In genomic region chr14:101810897-101811620, GRCh38 we compare ENCODE assay signal across 8 cellular contexts. TPM values are rescaled to one million over a fixed set of nuclear protein-coding genes. Genes with fewer than 3 reads are reported as not detected.
DNase-seq lines count a peak whose midpoint lies in the region; ATAC-seq lines count a peak whose summit lies in the region.

No MANE protein-coding gene starts in this region.

- ATAC-seq in GM19395 (IDR thresholded peaks at IDR 0.05; ENCODE audit: unreplicated experiment), result no peak
- ATAC-seq in HG02759 (IDR thresholded peaks at IDR 0.05; ENCODE audit: unreplicated experiment), result no peak

- DNase-seq in H7 (no peak), SW480 (ENCODE audit: low spot score) (peak; percentile 27), fibroblast of peridontal ligament (ENCODE audit: extremely low read depth) (peak; percentile 27), putamen (ENCODE audit: low spot score) (no peak)
- DNase-seq in NK-92 treated with Interleukin-12 subunit alpha and Interleukin-12 subunit beta, amount 100 ng/mL, for 24 hours (lab: John Stamatoyannopoulos, UW), result no peak

- peaks cover 34 to 40% (median 35%) of the 10 kb centered on the region in 3 donors for H3K4me1 ChIP-seq in skeletal muscle tissue (ENCODE audit: control insufficient read depth in 3 of 3, insufficient read depth in 3 of 3, low read length in 3 of 3)

- no peaks in the 10 kb centered on the region; the same call in 1 of the 2 replicates for H3K36me3 ChIP-seq in H7 (replicated peaks; ENCODE audit: control insufficient read depth, insufficient read depth, low read length)
- H3K36me3 ChIP-seq in skeletal muscle tissue (ENCODE audit: control insufficient read depth in 3 of 3, insufficient read depth in 3 of 3, low read length in 3 of 3), result no peaks in the 10 kb centered on the region

- no peaks in the 10 kb centered on the region for H3K9me3 ChIP-seq in skeletal muscle tissue (ENCODE audit: control insufficient read depth in 3 of 3, low read length in 3 of 3)

- peak overlapping the region; percentile 98 for H3K27ac ChIP-seq in skeletal muscle tissue (ENCODE audit: low read depth, low read length)

- H3K9ac ChIP-seq in skeletal muscle tissue (ENCODE audit: low read depth in 1 of 3, low read length in 3 of 3), result peak overlapping the region; percentile 89 to 99 (median 91)

- H3K4me3 ChIP-seq in H7 (ENCODE audit: insufficient read depth, low read depth, low read length) (peak overlapping the region; percentile 76), skeletal muscle tissue (ENCODE audit: low read length in 3 of 3) (peak overlapping the region; percentile 15 to 97 (median 84))

- H3K27me3 ChIP-seq in H7 (ENCODE audit: control insufficient read depth, insufficient read depth, low read length) (no peaks in the 10 kb centered on the region), skeletal muscle tissue (ENCODE audit: control insufficient read depth in 3 of 3, insufficient read depth in 3 of 3, low read length in 3 of 3) (no peaks in the 10 kb centered on the region)

RNA-seq across cellular contexts. Expression of gene PPP2R5C, which starts 49.5 kb away (rescaled TPM):
- 46.7 and 64.6 TPM in 2 replicates for total RNA-seq in H7 (2014; rRNA removed; shearing (Covaris generic))
- 55.3 TPM for total RNA-seq in skeletal muscle tissue

Comparison
In these comparisons a context has a peak if more than half of its experiments do, and no peak if none do; other contexts are left out.
1. DNase-seq: peak in SW480 (single experiment) and fibroblast of peridontal ligament (single experiment); none in H7 (single experiment), NK-92 treated with Interleukin-12 subunit alpha and Interleukin-12 subunit beta, amount 100 ng/mL, for 24 hours (single experiment) and putamen (single experiment).